8 cellular contexts compared by ENCODE assay signal in genomic region chr1:205749826-205750682, GRCh38.
DNase-seq lines count a peak whose midpoint lies in the region; ATAC-seq and TF ChIP-seq lines count a peak whose summit lies in the region.

A gene with protein sequence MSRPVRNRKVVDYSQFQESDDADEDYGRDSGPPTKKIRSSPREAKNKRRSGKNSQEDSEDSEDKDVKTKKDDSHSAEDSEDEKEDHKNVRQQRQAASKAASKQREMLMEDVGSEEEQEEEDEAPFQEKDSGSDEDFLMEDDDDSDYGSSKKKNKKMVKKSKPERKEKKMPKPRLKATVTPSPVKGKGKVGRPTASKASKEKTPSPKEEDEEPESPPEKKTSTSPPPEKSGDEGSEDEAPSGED (minus strand): TSS chr1:205750182. CDS start chr1:205749973, 209 bp downstream.

- peak within 1 kb of the TSS; percentile 96 for H2AFZ ChIP-seq in MM.1S (ENCODE audit: low read length)

- H3K4me3 Mint-ChIP-seq in nephron progenitor cell, result peak within 1 kb of the TSS; percentile 99
- H3K4me3 Mint-ChIP-seq in stimulated activated naive CD8-positive, alpha-beta T cell treated with anti-CD3 and anti-CD28 coated beads, Interleukin-15, amount 100 ng/mL, for 72 hours, result peak within 1 kb of the TSS; percentile 86 to 97

- H3K4me1 ChIP-seq in ES-I3 (ENCODE audit: insufficient read depth, low read length), result peaks cover 14% of the 10 kb centered on the region
- H3K4me1 ChIP-seq in HAP-1, result peaks cover 22% of the 10 kb centered on the region
- peaks cover 24% of the 10 kb centered on the region for H3K4me1 ChIP-seq in MM.1S (ENCODE audit: low read length)

- no peaks in the 10 kb centered on the region for H3K9me3 ChIP-seq in ES-I3 (ENCODE audit: control insufficient read depth, insufficient read depth, low read length)
- H3K9me3 ChIP-seq in HAP-1, result no peaks in the 10 kb centered on the region
- H3K9me3 ChIP-seq in MM.1S (replicated peaks; ENCODE audit: insufficient read depth, low read length), result no peaks in the 10 kb centered on the region

- TF ChIP-seq CTCF in MM.1S (IDR thresholded peaks at IDR 0.05; ENCODE audit: low read length) (no peak), nephron progenitor cell (IDR thresholded peaks at IDR 0.05) (no peak)

- no peaks in the 10 kb centered on the region for H3K9me2 ChIP-seq in MM.1S (replicated peaks; ENCODE audit: insufficient read depth, low read length)

- H3F3A ChIP-seq in MM.1S (ENCODE audit: insufficient read depth, low read length), result 0 out of 2 replicates have a peak, but pooled peaks cover 5% of the 10 kb centered on the region

- peaks cover 47% of the 10 kb centered on the region for H3K79me2 ChIP-seq in MM.1S (ENCODE audit: low read length)

- peak; percentile 87 for ATAC-seq in stimulated activated naive CD8-positive, alpha-beta T cell treated with anti-CD3 and anti-CD28 coated beads, Interleukin-15, amount 100 ng/mL, for 72 hours

- H3K9me3 Mint-ChIP-seq in nephron progenitor cell, result peaks cover 9% of the 10 kb centered on the region
- no peaks in the 10 kb centered on the region for H3K9me3 Mint-ChIP-seq in stimulated activated naive CD8-positive, alpha-beta T cell treated with anti-CD3 and anti-CD28 coated beads, Interleukin-15, amount 100 ng/mL, for 72 hours

- H3K27me3 Mint-ChIP-seq in nephron progenitor cell (ENCODE audit: low read depth, poor library complexity), result peaks cover 22% of the 10 kb centered on the region
- no peaks in the 10 kb centered on the region for H3K27me3 Mint-ChIP-seq in stimulated activated naive CD8-positive, alpha-beta T cell treated with anti-CD3 and anti-CD28 coated beads, Interleukin-15, amount 100 ng/mL, for 72 hours

- H3K27ac Mint-ChIP-seq in nephron progenitor cell, result peak within 1 kb of the TSS; percentile 100
- peak within 1 kb of the TSS; percentile 99 to 100 for H3K27ac Mint-ChIP-seq in stimulated activated naive CD8-positive, alpha-beta T cell treated with anti-CD3 and anti-CD28 coated beads, Interleukin-15, amount 100 ng/mL, for 72 hours

- peak within 1 kb of the TSS; percentile 82 for H3K4me3 ChIP-seq in HAP-1
- peak within 1 kb of the TSS; percentile 85 for H3K4me3 ChIP-seq in MM.1S (ENCODE audit: low read length)

- H4K20me1 ChIP-seq in MM.1S (ENCODE audit: insufficient read depth, low read length), result peaks cover 35% of the 10 kb centered on the region

- H3K36me3 ChIP-seq in ES-I3 (ENCODE audit: insufficient read depth, low read length), result no peaks in the 10 kb centered on the region
- H3K36me3 ChIP-seq in HAP-1 (replicated peaks), result peaks cover 18% of the 10 kb centered on the region
- no peaks in the 10 kb centered on the region for H3K36me3 ChIP-seq in MM.1S (replicated peaks; ENCODE audit: insufficient read depth, low read length)

- peaks cover 12% of the 10 kb centered on the region for H3K36me3 Mint-ChIP-seq in nephron progenitor cell (ENCODE audit: low read depth)

- peak within 1 kb of the TSS; percentile 82 for H3K4me2 ChIP-seq in MM.1S (ENCODE audit: low read depth, low read length)

- no peaks in the 10 kb centered on the region for H3K27me3 ChIP-seq in HAP-1 (ENCODE audit: low read depth)
- H3K27me3 ChIP-seq in MM.1S (replicated peaks; ENCODE audit: insufficient read depth, low read length), result no peaks in the 10 kb centered on the region

- in situ Hi-C loops in HAP-1 (cut with MboI; ENCODE audit: low sequenced_read_pairs), result no loop called here

- H3K9ac ChIP-seq in ES-I3 (ENCODE audit: low read depth, low read length) (peak within 1 kb of the TSS; percentile 76), MM.1S (ENCODE audit: low read length) (peak within 1 kb of the TSS; percentile 81)

- H3K4me1 Mint-ChIP-seq in nephron progenitor cell, result peaks cover 29% of the 10 kb centered on the region
- peaks cover 47% of the 10 kb centered on the region for H3K4me1 Mint-ChIP-seq in stimulated activated naive CD8-positive, alpha-beta T cell treated with anti-CD3 and anti-CD28 coated beads, Interleukin-15, amount 100 ng/mL, for 72 hours

- DNase-seq in HAP-1 (ENCODE audit: low spot score in 2 of 2), result peak; percentile 94 to 99
- peak; percentile 100 for DNase-seq in MM.1S
- peak; percentile 98 for DNase-seq in SIG-M5 (lab: John Stamatoyannopoulos, UW)
- peak; percentile 46 for DNase-seq in activated gamma-delta T cell (lab: John Stamatoyannopoulos, UW)
- DNase-seq in fibroblast of the conjunctiva (ENCODE audit: low read depth), result peak; percentile 99
- DNase-seq in nephron progenitor cell, result peak; percentile 95
- DNase-seq in stimulated activated naive CD8-positive, alpha-beta T cell treated with anti-CD3 and anti-CD28 coated beads, Interleukin-15, amount 100 ng/mL, for 72 hours, result peak; percentile 96 to 99

- H3K27ac ChIP-seq in MM.1S (ENCODE audit: low read length), result peak within 1 kb of the TSS; percentile 67

Comparison
In these comparisons a context has a peak if more than half of its experiments do, and no peak if none do; other contexts are left out.
1. Peak in every context shown above with its lines: DNase-seq, ATAC-seq, H3K4me3 ChIP-seq and H3K27ac ChIP-seq.
2. DNase-seq: peak in every context shown above with its lines; median percentile 100 in MM.1S; 99 in fibroblast of the conjunctiva; 98 in SIG-M5; 98 in stimulated activated naive CD8-positive, alpha-beta T cell treated with anti-CD3 and anti-CD28 coated beads, Interleukin-15, amount 100 ng/mL, for 72 hours; 96 in HAP-1; 95 in nephron progenitor cell; 46 in activated gamma-delta T cell.